ENCODE assay signal across 8 cellular contexts in the genomic region with DNA sequence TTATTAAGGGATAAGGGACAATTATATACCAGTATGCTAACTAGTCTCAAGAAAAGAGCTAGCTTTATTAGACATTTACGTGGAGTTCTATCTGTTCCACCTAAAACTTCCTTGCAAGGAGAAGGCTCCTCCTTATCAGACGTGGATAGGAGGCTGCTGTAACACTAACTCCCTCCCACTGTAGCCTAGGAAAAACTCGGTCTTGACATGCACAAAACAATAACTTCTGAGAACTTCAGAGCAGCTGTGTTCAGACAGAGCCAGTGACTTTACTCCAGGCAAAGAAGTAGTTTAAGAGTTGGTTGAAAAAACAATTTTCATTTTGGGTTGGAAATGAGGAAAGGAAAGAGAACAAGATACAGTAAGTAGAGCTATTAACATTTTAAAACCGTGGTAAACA. TPM values are rescaled to one million over a fixed set of nuclear protein-coding genes. Genes with fewer than 3 reads are reported as not detected.
DNase-seq lines count a peak whose midpoint lies in the region; ATAC-seq, FAIRE-seq and TF ChIP-seq lines count a peak whose summit lies in the region.

No MANE protein-coding gene starts in this region.

- intact Hi-C loops in heart left ventricle (cut with DNase I) (loop anchor here in 4 of 10 donors (10.0 kb wide), 2 partner anchors 51 to 79 kb away; partner anchors contain the start of gene ATP5MC2 (in 1 of the 4)), cardiac septum (cut with DNase I) (no loop called here), K562 (cut with micrococcal nuclease) (no loop called here), vagina (cut with DNase I) (no loop called here)

- H2AFZ ChIP-seq in K562 (ENCODE audit: low read depth, low read length) = peak overlapping the region; percentile 32; the same call in 1 of the 2 replicates

- no peak for TF ChIP-seq EP300 in K562 (IDR thresholded peaks at IDR 0.05; ENCODE audit: low read length)

- POLR2A ChIA-PET in K562 (lab: Yijun Ruan, JAX) = interaction anchor here (0.6 to 5.6 kb wide), 6 partner anchors 10 to 1551 kb away, joined by 3 to 46 read pairs (median 4); partner anchors contain the start of gene ATP5MC2

- no peak for ATAC-seq in heart left ventricle
- peak; percentile 40 for ATAC-seq in K562

- 9 to 27% (median 15%) methylated on average over 4 of the region's 4 CpGs for WGBS in heart left ventricle, 4 donors
- whole genome bisulfite sequencing in K562 (ENCODE audit: insufficient coverage, low coverage, missing lambda C conversion rate) = 1% methylated on average over 4 of the region's 4 CpGs

- no peak for TF ChIP-seq CTCF in heart left ventricle (IDR thresholded peaks at IDR 0.05)
- TF ChIP-seq CTCF in K562 (IDR thresholded peaks at IDR 0.05 in 2 of 3, conservative IDR thresholded peaks at IDR 0.05 in 1 of 3; ENCODE audit: insufficient read depth in 2 of 3, low read depth in 1 of 3, low read length in 3 of 3) = 0 out of 6 replicates have a peak, but pooled peaks of 1 of the 3 experiments have one; percentile 1
- no peak for TF ChIP-seq CTCF in vagina (IDR thresholded peaks at IDR 0.05)

- BruUV-seq in K562 (replicated peaks; lab: Mats Ljungman, UMichigan) = no TSS peak

- CTCF ChIA-PET in K562 (lab: Yijun Ruan, JAX; ENCODE audit: low intra/inter-chr PET ratio) = interaction anchor here (0.7 kb wide), 1 partner anchor 299 kb away, joined by 3 read pairs; no protein-coding TSS in a partner anchor

- DNase-seq in heart left ventricle (peak in 1 of 5 donors; percentile 16), cardiac septum (ENCODE audit: low spot score) (no peak), K562 (ENCODE audit: extremely low read depth in 1 of 4, low spot score in 3 of 4) (peak; percentile 30 to 75 (median 48)), medulla oblongata (ENCODE audit: extremely low spot score) (peak; percentile 53), vagina (ENCODE audit: extremely low spot score in 2 of 2) (no peak), SKM-1 treated with dmso at 0.1 percent for 144 hours (lab: John Stamatoyannopoulos, UW; ENCODE audit: unreplicated experiment) (no peak), SW480 (ENCODE audit: low spot score) (no peak), NCI-H748 (lab: John Stamatoyannopoulos, UW; ENCODE audit: unreplicated experiment) (no peak)

- H3K36me3 ChIP-seq in heart left ventricle = peaks cover 0 to 9% (median 0%) of the 10 kb centered on the region in 9 donors
- peaks cover 4% of the 10 kb centered on the region; the same call in 1 of the 3 replicates for H3K36me3 ChIP-seq in K562 (ENCODE audit: control insufficient read depth, insufficient read depth, low read length)
- no peaks in the 10 kb centered on the region for H3K36me3 ChIP-seq in vagina

- peak overlapping the region; percentile 94 for H3K4me2 ChIP-seq in K562 (ENCODE audit: insufficient read depth, low read length)

- H3K79me2 ChIP-seq in K562 (ENCODE audit: control insufficient read depth, insufficient read depth, low read length) = peaks cover 69% of the 10 kb centered on the region

- TF ChIP-seq RAD21 in K562 (CRISPR knock-in tag; conservative IDR thresholded peaks at IDR 0.05 in 1 of 2, IDR thresholded peaks at IDR 0.05 in 1 of 2) = no peak

- H3K9ac ChIP-seq in K562 (ENCODE audit: insufficient read depth in 1 of 2, low read depth in 2 of 2, low read length in 2 of 2) = peak overlapping the region in 1 of 2 experiments; percentile 96; a peak in 3 of 4 replicates

- TF ChIP-seq POLR2A in heart left ventricle (IDR thresholded peaks at IDR 0.05) (no peak), K562 (conservative IDR thresholded peaks at IDR 0.05) (no peak), vagina (IDR thresholded peaks at IDR 0.05) (no peak)

- H3K9me1 ChIP-seq in K562 (ENCODE audit: control insufficient read depth, insufficient read depth, low read length) = no peaks in the 10 kb centered on the region

- no peaks in the 10 kb centered on the region for H4K20me1 ChIP-seq in K562 (replicated peaks; ENCODE audit: control insufficient read depth, insufficient read depth, low read length)

- H3K4me1 ChIP-seq in heart left ventricle = peaks cover 0 to 69% (median 36%) of the 10 kb centered on the region in 12 donors
- peaks cover 11 to 20% of the 10 kb centered on the region in 2 experiments; a peak in 4 of 5 replicates for H3K4me1 ChIP-seq in K562 (replicated peaks in 1 of 2; ENCODE audit: control insufficient read depth in 2 of 2, insufficient read depth in 2 of 2, low read length in 2 of 2)
- H3K4me1 ChIP-seq in vagina = peaks cover 68% of the 10 kb centered on the region

- peak; percentile 92 for FAIRE-seq in K562 (lab: Jason Lieb, UNC)

- H3K27me3 ChIP-seq in heart left ventricle (no peaks in the 10 kb centered on the region), K562 (ENCODE audit: control insufficient read depth in 2 of 2, insufficient read depth in 2 of 2, low read length in 2 of 2) (no peaks in the 10 kb centered on the region), vagina (no peaks in the 10 kb centered on the region)

- H3K27ac ChIP-seq in heart left ventricle (peak overlapping the region; percentile 29 to 98 (median 96)), K562 (ENCODE audit: extremely low read depth, low read depth, low read length) (peak overlapping the region; percentile 98), vagina (peak overlapping the region; percentile 94)

- peak overlapping the region in 10 of 12 donors; percentile 66 to 94 (median 74) for H3K4me3 ChIP-seq in heart left ventricle
- H3K4me3 ChIP-seq in K562 = peak overlapping the region; percentile 60
- H3K4me3 ChIP-seq in vagina = peak overlapping the region; percentile 74 to 78

- in situ Hi-C loops in K562 (cut with MboI) = no loop called here

- no peaks in the 10 kb centered on the region for H3K9me3 ChIP-seq in heart left ventricle
- no peaks in the 10 kb centered on the region for H3K9me3 ChIP-seq in K562 (replicated peaks; ENCODE audit: control insufficient read depth, insufficient read depth, low read depth, low read length)
- no peaks in the 10 kb centered on the region for H3K9me3 ChIP-seq in vagina

TF ChIP-seq in K562, 482 proteins besides CTCF, POLR2A, EP300 and RAD21 (continues in another document):
- TF ChIP-seq BCL6 (CRISPR knock-in tag; IDR thresholded peaks at IDR 0.05) (no peak), BRD9 (IDR thresholded peaks at IDR 0.05; ENCODE audit: low read depth, partially characterized antibody) (peak; percentile 17), FOXJ2 (tag; IDR thresholded peaks at IDR 0.05) (no peak), HDAC1 (IDR thresholded peaks at IDR 0.05) (0 out of 4 replicates have a peak, but pooled peaks of 1 of the 2 experiments have one; percentile 22), ZNF354B (CRISPR knock-in tag; IDR thresholded peaks at IDR 0.05) (no peak), ZNF561 (CRISPR knock-in tag; conservative IDR thresholded peaks at IDR 0.05) (no peak), SETDB1 (IDR thresholded peaks at IDR 0.05; ENCODE audit: low read length) (no peak), SMARCA5 (IDR thresholded peaks at IDR 0.05) (no peak), XRCC5 (IDR thresholded peaks at IDR 0.05; ENCODE audit: low read depth, low read length) (no peak), CREBBP (IDR thresholded peaks at IDR 0.05; ENCODE audit: low read depth, low read length) (no peak), PRPF4 (IDR thresholded peaks at IDR 0.05; ENCODE audit: insufficient read depth, low read depth, low read length, poor library complexity, severe bottlenecking) (no peak), FUS (optimal IDR thresholded peaks at IDR 0.05; ENCODE audit: low read depth, low read length) (no peak)

RNA-seq across cellular contexts. Expression of gene ATF7, which starts 2.7 kb away (rescaled TPM):
- total RNA-seq in heart left ventricle (10 to 100 TPM; 21.1 to 43.2 (median 32.0) TPM), cardiac septum (33.5 TPM), K562 (2014; rRNA removed) (8.5 and 10.6 TPM in 2 replicates), K562 (2014; rRNA removed; fragmentation: Illumina TruSeq; extraction: Trizol) (16.7 and 17.8 TPM in 2 replicates), K562 (2015; rRNA removed; fragmentation: Illumina TruSeq; extraction: Trizol) (12.3 and 13.8 TPM in 2 replicates), K562 (2021) (20.7 and 23.8 TPM in 2 replicates), vagina (34.9 TPM)
- polyA plus RNA-seq in heart left ventricle (10 to 100 TPM; 20.0 to 21.3 TPM), K562 (2011; rRNA removed) (20.9 and 23.0 TPM in 2 replicates), K562 (2014; fragmentation: Illumina TruSeq; extraction: Trizol) (20.8 and 22.0 TPM in 2 replicates), K562 (2014; fragmentation: Nextera tagmentation; extraction: Ambion mirVana) (10 to 100 TPM; 28.9 to 30.4 TPM), K562 (2014; rRNA removed) (18.4 and 23.5 TPM in 2 replicates)
- 37.6 and 52.5 TPM in 2 replicates for total RNA-seq in K562 (2011; cell fraction: chromatin; rRNA removed; ENCODE audit: low replicate concordance)
- total RNA-seq in K562 (2011; cell fraction: nucleolus; rRNA removed) = 22.0 and 24.5 TPM in 2 replicates
- total RNA-seq in K562 (2011; cell fraction: nucleoplasm; rRNA removed) = 48.6 and 75.5 TPM in 2 replicates
- polyA plus RNA-seq in K562 (2011; cell fraction: cytosol; rRNA removed) = 13.1 and 21.3 TPM in 2 replicates
- polyA plus RNA-seq in K562 (2011; cell fraction: nucleus; rRNA removed) = 24.3 and 25.6 TPM in 2 replicates
- 11.9 and 18.6 TPM in 2 replicates for polyA plus RNA-seq in K562 (2012)
- polyA minus RNA-seq in K562 (2011; rRNA and poly(A)+ RNA removed) = 20.8 and 32.8 TPM in 2 replicates
- polyA minus RNA-seq in K562 (2011; cell fraction: cytosol; rRNA and poly(A)+ RNA removed) = 12.7 and 28.9 TPM in 2 replicates
- 9.7 and 15.9 TPM in 2 replicates for polyA minus RNA-seq in K562 (2011; cell fraction: nucleus; rRNA and poly(A)+ RNA removed)

RNA-seq across cellular contexts. Expression of gene ATP5MC2, which starts 52.4 kb away (rescaled TPM):
- total RNA-seq in heart left ventricle (100 to 1,000 TPM; 392 to 753 (median 520) TPM), cardiac septum (365 TPM), K562 (2014; rRNA removed) (314 and 449 TPM in 2 replicates), K562 (2014; rRNA removed; fragmentation: Illumina TruSeq; extraction: Trizol) (338 and 468 TPM in 2 replicates), K562 (2015; rRNA removed; fragmentation: Illumina TruSeq; extraction: Trizol) (543 and 551 TPM in 2 replicates), K562 (2021) (458 and 490 TPM in 2 replicates), vagina (311 TPM)
- polyA plus RNA-seq in heart left ventricle (100 to 1,000 TPM; 598 to 748 TPM), K562 (2011; rRNA removed) (372 and 445 TPM in 2 replicates), K562 (2014; fragmentation: Illumina TruSeq; extraction: Trizol) (845 and 851 TPM in 2 replicates), K562 (2014; fragmentation: Nextera tagmentation; extraction: Ambion mirVana) (1,000 to 10,000 TPM; 1,200 to 1,208 TPM), K562 (2014; rRNA removed) (377 and 575 TPM in 2 replicates)
- total RNA-seq in K562 (2011; cell fraction: chromatin; rRNA removed; ENCODE audit: low replicate concordance) = 68.0 and 106 TPM in 2 replicates
- 128 and 131 TPM in 2 replicates for total RNA-seq in K562 (2011; cell fraction: nucleolus; rRNA removed)
- 147 and 211 TPM in 2 replicates for total RNA-seq in K562 (2011; cell fraction: nucleoplasm; rRNA removed)
- 857 and 961 TPM in 2 replicates for polyA plus RNA-seq in K562 (2011; cell fraction: cytosol; rRNA removed)
- polyA plus RNA-seq in K562 (2011; cell fraction: nucleus; rRNA removed) = 343 and 358 TPM in 2 replicates
- 869 and 1,024 TPM in 2 replicates for polyA plus RNA-seq in K562 (2012)
- polyA minus RNA-seq in K562 (2011; rRNA and poly(A)+ RNA removed) = 585 and 751 TPM in 2 replicates
- 326 and 340 TPM in 2 replicates for polyA minus RNA-seq in K562 (2011; cell fraction: cytosol; rRNA and poly(A)+ RNA removed)
- polyA minus RNA-seq in K562 (2011; cell fraction: nucleus; rRNA and poly(A)+ RNA removed) = 72.2 and 129 TPM in 2 replicates

Comparison
In these comparisons a context has a peak if more than half of its experiments do, and no peak if none do; other contexts are left out.
1. DNase-seq: peak in K562 (4 of 4) and medulla oblongata (single experiment); none in cardiac septum (single experiment), vagina (0 of 2), SKM-1 treated with dmso at 0.1 percent for 144 hours (single experiment), SW480 (single experiment) and NCI-H748 (single experiment).
2. Peak in every context shown above with its lines, with median percentiles within 50 percentile points of each other: H3K27ac ChIP-seq and H3K4me3 ChIP-seq.